17 cellular contexts compared by ENCODE assay signal in the genomic region with DNA sequence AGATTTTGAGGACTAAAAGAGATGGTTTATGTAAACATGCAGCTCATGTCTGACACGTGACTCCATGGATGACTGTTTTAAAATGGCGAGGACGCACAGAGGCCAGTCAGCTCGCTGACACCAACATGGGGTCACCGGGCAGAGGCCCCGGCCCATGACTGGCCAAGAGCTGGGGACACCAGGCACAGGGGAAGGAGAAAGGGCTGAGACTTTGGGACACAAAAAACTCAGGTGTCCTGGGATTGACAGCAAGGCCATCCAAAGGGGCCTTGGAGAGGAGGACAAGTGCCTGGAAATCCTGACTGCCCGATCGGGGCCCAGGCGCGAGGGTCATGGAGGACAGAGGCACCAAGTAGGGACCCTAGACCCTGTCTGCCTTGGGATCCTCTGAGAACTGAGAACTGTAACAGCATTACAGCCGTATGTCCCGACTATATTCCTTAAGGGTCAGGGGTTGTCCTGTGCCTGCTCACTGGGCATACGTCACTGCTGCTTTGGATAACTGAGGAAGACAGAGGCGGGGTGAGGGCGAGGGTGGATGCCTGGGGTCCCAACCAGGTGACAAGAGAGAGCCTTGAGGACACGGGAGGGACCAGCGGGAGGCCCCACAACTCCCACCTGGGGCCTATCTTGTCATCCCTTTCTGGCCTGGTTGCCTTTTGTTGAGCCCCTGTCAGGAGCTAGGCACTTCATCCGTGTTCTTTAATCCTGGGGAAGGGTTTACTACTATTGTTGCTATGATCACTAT. TPM values are rescaled to one million over a fixed set of nuclear protein-coding genes. Genes with fewer than 3 reads are reported as not detected.
DNase-seq lines count a peak whose midpoint lies in the region; ATAC-seq, FAIRE-seq and TF ChIP-seq lines count a peak whose summit lies in the region.
"Had no signal": no experiment of that assay in that cellular context is flagged by ENCODE, and none has a peak within 500 bp of the region (broad histone marks: within the 10 kb centered on the region; RNA-seq: fewer than 3 reads in every experiment).

No MANE protein-coding gene starts in this region.

- H3K4me3 ChIP-seq in small intestine (ENCODE audit: low read depth in 1 of 2, low read length in 2 of 2) = no peak overlapping the region
- H3K4me3 ChIP-seq: gastrocnemius medialis, PC-9, tibial nerve had no signal

- peaks cover 58% of the 10 kb centered on the region for H3K4me1 Mint-ChIP-seq in T-helper 1 cell treated with Interleukin-12 subunit alpha and Interleukin-12 subunit beta and Interleukin-4 antibody, amounts not matched to agents 30 μg/mL and 1 μg/mL, for 36 hours (ENCODE audit: low read depth)
- H3K4me1 Mint-ChIP-seq in activated B cell treated with CpG ODN at 0.5 μM for 24 hours = peaks cover 97% of the 10 kb centered on the region
- H3K4me1 Mint-ChIP-seq in stimulated activated naive B cell treated with anti-CD40 and anti-IgM and Interleukin-4, amounts not matched to agents 10 μg/mL and 1 μg/mL and 100 μg/mL, for 72 hours = peaks cover 71 to 95% of the 10 kb centered on the region in 2 donors

- no peak for ATAC-seq in activated B cell treated with CpG ODN at 0.5 μM for 24 hours (ENCODE audit: low read depth)
- ATAC-seq in left lobe of liver = no peak
- no peak for ATAC-seq in stimulated activated naive B cell treated with anti-CD40 and anti-IgM and Interleukin-4, amounts not matched to agents 10 μg/mL and 1 μg/mL and 100 μg/mL, for 72 hours (replicated peaks)
- ATAC-seq in GM19328 (IDR thresholded peaks at IDR 0.05; ENCODE audit: unreplicated experiment) = no peak
- ATAC-seq: gastrocnemius medialis, SK-N-SH treated with all-trans-retinoic acid at 6 μM for 48 hours had no signal

- DNase-seq in T-helper 1 cell = no peak
- no peak for DNase-seq in activated B cell treated with CpG ODN at 0.5 μM for 24 hours
- peak; percentile 33 for DNase-seq in left lobe of liver (ENCODE audit: low spot score)
- DNase-seq in stimulated activated naive B cell treated with anti-CD40 and anti-IgM and Interleukin-4, amounts not matched to agents 10 μg/mL and 1 μg/mL and 100 μg/mL, for 72 hours = no peak
- no peak for DNase-seq in small intestine
- no peak for DNase-seq in SHP77 treated with DMSO at 0.1 percent for 48 hours (lab: John Stamatoyannopoulos, UW)
- DNase-seq: cortex of kidney, gastrocnemius medialis, NCI-H2171, PC-9 had no signal

- no peaks in the 10 kb centered on the region for H3K4me1 ChIP-seq in small intestine (ENCODE audit: control insufficient read depth in 2 of 2, insufficient read depth in 1 of 2, low read depth in 1 of 2, low read length in 1 of 2)

- CTCF ChIA-PET in activated B cell treated with CpG ODN at 0.5 μM for 24 hours (lab: Charles Lee) = interaction anchor here (1.1 kb wide), 1 partner anchor 35 kb away, joined by 5 read pairs; no protein-coding TSS in a partner anchor

- FAIRE-seq in small intestine (lab: Jason Lieb, UNC) = no peak

- no peaks in the 10 kb centered on the region for H3K9me3 Mint-ChIP-seq in T-helper 1 cell treated with Interleukin-12 subunit alpha and Interleukin-12 subunit beta and Interleukin-4 antibody, amounts not matched to agents 30 μg/mL and 1 μg/mL, for 36 hours
- no peaks in the 10 kb centered on the region for H3K9me3 Mint-ChIP-seq in activated B cell treated with CpG ODN at 0.5 μM for 24 hours
- H3K9me3 Mint-ChIP-seq in stimulated activated naive B cell treated with anti-CD40 and anti-IgM and Interleukin-4, amounts not matched to agents 10 μg/mL and 1 μg/mL and 100 μg/mL, for 72 hours = peaks cover 0 to 3% of the 10 kb centered on the region in 2 donors

- no peaks in the 10 kb centered on the region for H3K27me3 ChIP-seq in small intestine (ENCODE audit: control insufficient read depth in 2 of 2, insufficient read depth in 2 of 2, low read length in 2 of 2)
- H3K27me3 ChIP-seq: tibial nerve had no signal

- no peaks in the 10 kb centered on the region for H3K27me3 Mint-ChIP-seq in T-helper 1 cell treated with Interleukin-12 subunit alpha and Interleukin-12 subunit beta and Interleukin-4 antibody, amounts not matched to agents 30 μg/mL and 1 μg/mL, for 36 hours (ENCODE audit: low read depth)
- no peaks in the 10 kb centered on the region for H3K27me3 Mint-ChIP-seq in activated B cell treated with CpG ODN at 0.5 μM for 24 hours
- H3K27me3 Mint-ChIP-seq in stimulated activated naive B cell treated with anti-CD40 and anti-IgM and Interleukin-4, amounts not matched to agents 10 μg/mL and 1 μg/mL and 100 μg/mL, for 72 hours = no peaks in the 10 kb centered on the region

- H3K36me3 Mint-ChIP-seq in T-helper 1 cell treated with Interleukin-12 subunit alpha and Interleukin-12 subunit beta and Interleukin-4 antibody, amounts not matched to agents 30 μg/mL and 1 μg/mL, for 36 hours (ENCODE audit: low read depth) = peaks cover 54% of the 10 kb centered on the region
- peaks cover 74% of the 10 kb centered on the region for H3K36me3 Mint-ChIP-seq in activated B cell treated with CpG ODN at 0.5 μM for 24 hours (ENCODE audit: low read depth)
- H3K36me3 Mint-ChIP-seq in stimulated activated naive B cell treated with anti-CD40 and anti-IgM and Interleukin-4, amounts not matched to agents 10 μg/mL and 1 μg/mL and 100 μg/mL, for 72 hours = peaks cover 77 to 87% of the 10 kb centered on the region in 2 donors

- no peak for TF ChIP-seq CTCF in activated B cell treated with CpG ODN at 0.5 μM for 24 hours (IDR thresholded peaks at IDR 0.05)

- peak overlapping the region; percentile 16 for H3K27ac Mint-ChIP-seq in T-helper 1 cell treated with Interleukin-12 subunit alpha and Interleukin-12 subunit beta and Interleukin-4 antibody, amounts not matched to agents 30 μg/mL and 1 μg/mL, for 36 hours
- peak overlapping the region; percentile 81 for H3K27ac Mint-ChIP-seq in activated B cell treated with CpG ODN at 0.5 μM for 24 hours
- H3K27ac Mint-ChIP-seq in stimulated activated naive B cell treated with anti-CD40 and anti-IgM and Interleukin-4, amounts not matched to agents 10 μg/mL and 1 μg/mL and 100 μg/mL, for 72 hours = peak overlapping the region; percentile 95

- H3K4me3 Mint-ChIP-seq in T-helper 1 cell treated with Interleukin-12 subunit alpha and Interleukin-12 subunit beta and Interleukin-4 antibody, amounts not matched to agents 30 μg/mL and 1 μg/mL, for 36 hours = no peak overlapping the region
- H3K4me3 Mint-ChIP-seq in activated B cell treated with CpG ODN at 0.5 μM for 24 hours = peak overlapping the region; percentile 38
- H3K4me3 Mint-ChIP-seq in stimulated activated naive B cell treated with anti-CD40 and anti-IgM and Interleukin-4, amounts not matched to agents 10 μg/mL and 1 μg/mL and 100 μg/mL, for 72 hours = peak overlapping the region; percentile 28 to 66

- WGBS in small intestine, 3 donors = 89 to 91% (median 89%) methylated on average over 17 to 18 of the region's 18 CpGs

- no peaks in the 10 kb centered on the region for H3K9me3 ChIP-seq in small intestine (ENCODE audit: control insufficient read depth, low read depth)
- H3K9me3 ChIP-seq: gastrocnemius medialis, tibial nerve had no signal

- intact Hi-C loops in activated B cell treated with CpG ODN at 0.5 μM for 24 hours (cut with micrococcal nuclease) = no loop called here

- no peaks in the 10 kb centered on the region for H3K36me3 ChIP-seq in small intestine (ENCODE audit: control insufficient read depth in 2 of 2, insufficient read depth in 2 of 2, low read length in 2 of 2)
- H3K36me3 ChIP-seq: gastrocnemius medialis, tibial nerve had no signal

- POLR2A ChIA-PET in activated B cell treated with CpG ODN at 0.5 μM for 24 hours (lab: Charles Lee) = interaction anchor here (0.6 to 13.1 kb wide), 3 partner anchors 13 to 35 kb away, joined by 4 to 319 read pairs (median 270); a partner anchor contains a TSS

- H3K27ac ChIP-seq in small intestine (ENCODE audit: low read depth in 1 of 2, low read length in 1 of 2) = no peak overlapping the region
- H3K27ac ChIP-seq: 22Rv1, PC-9 had no signal

RNA-seq across cellular contexts. Expression of a gene that starts 28.6 kb away (rescaled TPM):
- total RNA-seq in activated B cell treated with CpG ODN at 0.5 μM for 24 hours (247 and 275 TPM in 2 replicates), left lobe of liver (5.0 TPM)
- 1 to 10 TPM; 4.7 to 7.9 (median 5.9) TPM for polyA plus RNA-seq in small intestine

RNA-seq across cellular contexts. Expression of a gene that starts 56.3 kb away (rescaled TPM):
- total RNA-seq in activated B cell treated with CpG ODN at 0.5 μM for 24 hours (not detected in 2 replicates), left lobe of liver (not detected)
- polyA plus RNA-seq in small intestine = not detected
- total RNA-seq: epithelial cell of proximal tubule, gastrocnemius medialis, PC-9, tibial nerve had no signal
- polyA plus RNA-seq: BJ had no signal

Comparison
In these comparisons a context has a peak if more than half of its experiments do, and no peak if none do; other contexts are left out.
1. H3K27ac Mint-ChIP-seq: peak in every context shown above with its lines; median percentile 95 in stimulated activated naive B cell treated with anti-CD40 and anti-IgM and Interleukin-4, amounts not matched to agents 10 μg/mL and 1 μg/mL and 100 μg/mL, for 72 hours; 81 in activated B cell treated with CpG ODN at 0.5 μM for 24 hours; 16 in T-helper 1 cell treated with Interleukin-12 subunit alpha and Interleukin-12 subunit beta and Interleukin-4 antibody, amounts not matched to agents 30 μg/mL and 1 μg/mL, for 36 hours.
2. RNA of a gene that starts 28.6 kb away (total RNA-seq): 247 to 275 TPM in activated B cell treated with CpG ODN at 0.5 μM for 24 hours; 5.0 TPM in left lobe of liver (single experiment); every median in the first group is over 10 times any median in the second.